Comparison of ENCODE assay signal across 10 cellular contexts in the genomic region with DNA sequence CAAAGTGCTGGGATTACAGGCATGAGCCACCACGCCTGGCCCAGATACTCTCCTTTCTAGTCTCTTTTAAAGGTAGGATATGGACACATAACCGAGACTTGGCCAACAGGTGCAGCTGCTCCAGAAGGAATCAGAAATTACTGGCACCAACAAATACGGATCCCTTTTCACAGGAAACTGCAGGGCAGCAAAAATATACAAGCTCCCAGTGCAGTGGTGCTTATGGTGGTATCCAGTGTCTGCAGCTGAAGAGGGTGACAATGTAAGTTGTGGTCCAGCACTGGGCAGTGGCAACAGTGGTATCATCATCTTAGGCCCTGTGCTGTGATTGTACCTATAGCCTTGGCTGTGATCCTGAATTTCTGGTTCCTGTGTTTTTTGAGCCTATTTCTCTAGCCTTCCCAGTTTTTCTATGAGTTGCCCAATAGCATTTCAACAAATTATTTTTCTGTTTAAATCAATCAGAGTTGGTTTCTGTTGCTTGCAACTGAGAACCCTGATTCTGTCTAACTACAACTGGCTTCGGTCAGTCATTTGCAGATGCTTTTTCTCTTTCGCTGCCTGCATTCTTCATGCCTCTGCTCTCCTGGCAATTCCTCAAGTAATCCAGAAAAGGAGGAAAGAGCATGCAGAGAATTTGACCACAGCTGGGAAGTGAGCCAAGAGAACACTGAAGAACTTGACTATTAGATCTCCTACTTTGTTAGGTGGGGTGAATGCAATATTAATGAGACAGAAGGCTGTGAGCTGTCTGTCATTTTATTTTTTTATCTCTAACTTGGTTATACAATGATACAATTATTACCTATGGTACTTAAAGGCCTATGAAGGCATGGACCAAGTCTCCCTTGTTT. TPM values are rescaled to one million over a fixed set of nuclear protein-coding genes. Genes with fewer than 3 reads are reported as not detected.
A peak's percentile ranks its signal among the peaks of the same experiment; 100 is the strongest.
DNase-seq lines count a peak whose midpoint lies in the region; ATAC-seq and TF ChIP-seq lines count a peak whose summit lies in the region.
"Had no signal": no experiment of that assay in that cellular context is flagged by ENCODE, and none has a peak within 500 bp of the region (broad histone marks: within the 10 kb centered on the region; RNA-seq: fewer than 3 reads in every experiment).

No MANE protein-coding gene starts in this region.

- H3K4me1 Mint-ChIP-seq in activated naive CD8-positive, alpha-beta T cell treated with anti-CD3 and anti-CD28 coated beads, Interleukin-2, amount 10 ng/mL, durations not matched to agents 7 days and 5 days, result peaks cover 42% of the 10 kb centered on the region
- peaks cover 57% of the 10 kb centered on the region for H3K4me1 Mint-ChIP-seq in activated naive CD8-positive, alpha-beta T cell treated with anti-CD3 and anti-CD28 coated beads, Interleukin-2, amount 50 U/mL, for 24 hours
- H3K4me1 Mint-ChIP-seq in type B pancreatic cell (ENCODE audit: unreplicated experiment), result peaks cover 52% of the 10 kb centered on the region

- H3K27ac Mint-ChIP-seq in activated naive CD8-positive, alpha-beta T cell treated with anti-CD3 and anti-CD28 coated beads, Interleukin-2, amount 10 ng/mL, durations not matched to agents 7 days and 5 days, result peak overlapping the region; percentile 26
- H3K27ac Mint-ChIP-seq in activated naive CD8-positive, alpha-beta T cell treated with anti-CD3 and anti-CD28 coated beads, Interleukin-2, amount 50 U/mL, for 24 hours, result no peak overlapping the region
- no peak overlapping the region for H3K27ac Mint-ChIP-seq in type B pancreatic cell

- H3K27me3 Mint-ChIP-seq in activated naive CD8-positive, alpha-beta T cell treated with anti-CD3 and anti-CD28 coated beads, Interleukin-2, amount 10 ng/mL, durations not matched to agents 7 days and 5 days, result no peaks in the 10 kb centered on the region
- no peaks in the 10 kb centered on the region for H3K27me3 Mint-ChIP-seq in activated naive CD8-positive, alpha-beta T cell treated with anti-CD3 and anti-CD28 coated beads, Interleukin-2, amount 50 U/mL, for 24 hours
- H3K27me3 Mint-ChIP-seq in type B pancreatic cell, result no peaks in the 10 kb centered on the region

- H3K27ac ChIP-seq in VCaP, result peak overlapping the region; percentile 31

- no peak overlapping the region for H3K4me3 Mint-ChIP-seq in activated naive CD8-positive, alpha-beta T cell treated with anti-CD3 and anti-CD28 coated beads, Interleukin-2, amount 10 ng/mL, durations not matched to agents 7 days and 5 days
- no peak overlapping the region for H3K4me3 Mint-ChIP-seq in activated naive CD8-positive, alpha-beta T cell treated with anti-CD3 and anti-CD28 coated beads, Interleukin-2, amount 50 U/mL, for 24 hours
- peak overlapping the region; percentile 47 for H3K4me3 Mint-ChIP-seq in type B pancreatic cell

- no peak for TF ChIP-seq CTCF in VCaP (conservative IDR thresholded peaks at IDR 0.05)
- no peak for TF ChIP-seq CTCF in type B pancreatic cell (conservative IDR thresholded peaks at IDR 0.05)

- H3K9me3 Mint-ChIP-seq in activated naive CD8-positive, alpha-beta T cell treated with anti-CD3 and anti-CD28 coated beads, Interleukin-2, amount 10 ng/mL, durations not matched to agents 7 days and 5 days, result no peaks in the 10 kb centered on the region
- H3K9me3 Mint-ChIP-seq in activated naive CD8-positive, alpha-beta T cell treated with anti-CD3 and anti-CD28 coated beads, Interleukin-2, amount 50 U/mL, for 24 hours, result no peaks in the 10 kb centered on the region
- H3K9me3 Mint-ChIP-seq in type B pancreatic cell, result peaks cover 3% of the 10 kb centered on the region

- intact Hi-C loops in left ventricle myocardium superior (cut with micrococcal nuclease), result no loop called here

- peaks cover 1% of the 10 kb centered on the region for H3K36me3 Mint-ChIP-seq in activated naive CD8-positive, alpha-beta T cell treated with anti-CD3 and anti-CD28 coated beads, Interleukin-2, amount 10 ng/mL, durations not matched to agents 7 days and 5 days
- H3K36me3 Mint-ChIP-seq in activated naive CD8-positive, alpha-beta T cell treated with anti-CD3 and anti-CD28 coated beads, Interleukin-2, amount 50 U/mL, for 24 hours (ENCODE audit: low read depth), result no peaks in the 10 kb centered on the region
- H3K36me3 Mint-ChIP-seq in type B pancreatic cell, result no peaks in the 10 kb centered on the region

- DNase-seq in activated naive CD8-positive, alpha-beta T cell treated with anti-CD3 and anti-CD28 coated beads, Interleukin-2, amount 10 ng/mL, durations not matched to agents 7 days and 5 days, result no peak
- no peak for DNase-seq in activated naive CD8-positive, alpha-beta T cell treated with anti-CD3 and anti-CD28 coated beads, Interleukin-2, amount 50 U/mL, for 24 hours
- DNase-seq in left ventricle myocardium superior, result no peak
- DNase-seq in type B pancreatic cell (ENCODE audit: extremely low spot score, unreplicated experiment), result no peak
- no peak for DNase-seq in activated gamma-delta T cell (lab: John Stamatoyannopoulos, UW)
- DNase-seq in C1 segment of cervical spinal cord (lab: John Stamatoyannopoulos, UW), result no peak
- DNase-seq in activated T-cell treated with anti-CD3 and anti-CD28 coated beads, Interleukin-2, amount 50 U/mL, for 48 hours, result no peak
- DNase-seq: GOT3, NCI-H1694 treated with DMSO at 0.1 percent for 48 hours had no signal

- POLR2A ChIA-PET in activated naive CD8-positive, alpha-beta T cell treated with anti-CD3 and anti-CD28 coated beads, Interleukin-2, amount 10 ng/mL, durations not matched to agents 7 days and 5 days (lab: Charles Lee), result interaction anchor here (0.7 to 0.9 kb wide), 2 partner anchors 13 to 32 kb away, joined by 3 read pairs; no protein-coding TSS in a partner anchor

- ATAC-seq in activated naive CD8-positive, alpha-beta T cell treated with anti-CD3 and anti-CD28 coated beads, Interleukin-2, amount 10 ng/mL, durations not matched to agents 7 days and 5 days (ENCODE audit: low read depth), result no peak
- no peak for ATAC-seq in activated naive CD8-positive, alpha-beta T cell treated with anti-CD3 and anti-CD28 coated beads, Interleukin-2, amount 50 U/mL, for 24 hours
- ATAC-seq in left ventricle myocardium superior, result peak; percentile 37

RNA-seq across cellular contexts. Expression of gene EML4, which starts 30.8 kb away (rescaled TPM):
- 100 to 1,000 TPM; 111 to 119 TPM for total RNA-seq in activated naive CD8-positive, alpha-beta T cell treated with anti-CD3 and anti-CD28 coated beads, Interleukin-2, amount 10 ng/mL, durations not matched to agents 7 days and 5 days
- total RNA-seq in left ventricle myocardium superior, result 4.7 TPM
- total RNA-seq in type B pancreatic cell (ENCODE audit: low replicate concordance), result 93.6 and 117 TPM in 2 replicates

Comparison
In these comparisons a context has a peak if more than half of its experiments do, and no peak if none do; other contexts are left out.
1. RNA of gene EML4, which starts 30.8 kb away (total RNA-seq): 111 to 119 TPM in activated naive CD8-positive, alpha-beta T cell treated with anti-CD3 and anti-CD28 coated beads, Interleukin-2, amount 10 ng/mL, durations not matched to agents 7 days and 5 days and 93.6 to 117 TPM in type B pancreatic cell; 4.7 TPM in left ventricle myocardium superior (single experiment); every median in the first group is over 10 times any median in the second.